34 cellular contexts compared by ENCODE assay signal in the genomic region with DNA sequence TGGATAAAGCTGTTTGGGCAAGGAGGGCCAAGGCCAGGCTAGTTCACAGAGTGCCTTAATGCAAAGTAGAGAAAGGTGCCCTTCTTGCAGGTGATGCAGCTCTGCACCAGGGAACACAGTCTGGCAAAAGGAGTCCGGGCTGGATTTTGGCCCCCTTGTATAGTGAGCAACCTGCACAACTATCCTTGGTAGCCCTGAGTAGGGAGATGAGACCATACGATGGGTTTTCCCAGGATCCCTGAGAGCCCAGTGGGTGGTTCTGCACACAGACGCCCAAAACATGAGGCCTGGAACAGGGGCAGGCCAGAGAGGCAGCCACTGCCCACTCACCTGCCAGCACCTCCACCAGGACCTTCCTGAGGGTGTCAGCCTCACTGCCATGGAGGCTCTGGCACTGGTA. TPM values are rescaled to one million over a fixed set of nuclear protein-coding genes. Genes with fewer than 3 reads are reported as not detected.
"Had no signal": no experiment of that assay in that cellular context is flagged by ENCODE, and none has a peak within 500 bp of the region (broad histone marks: within the 10 kb centered on the region; RNA-seq: fewer than 3 reads in every experiment).

No MANE protein-coding gene starts in this region.

- H3K36me3 ChIP-seq: left lung, lower lobe of right lung, neutrophil, ovary, right atrium auricular region, right lobe of liver, stomach, thyroid gland, transverse colon, upper lobe of left lung, vagina had no signal

- H3K4me1 Mint-ChIP-seq: immature natural killer cell, neural crest cell had no signal

- H3K36me3 Mint-ChIP-seq: immature natural killer cell; naive thymus-derived CD8-positive, alpha-beta T cell; stimulated activated naive B cell treated with anti-CD40 and anti-IgM and Interleukin-4, amounts not matched to agents 10 μg/mL and 1 μg/mL and 100 μg/mL, for 72 hours had no signal

- H3K4me3 ChIP-seq: left lung, ovary, right atrium auricular region, right lobe of liver, smooth muscle cell, stomach, testis, thyroid gland, transverse colon, vagina had no signal

- H3K9me3 ChIP-seq: left lung, lower lobe of right lung, neutrophil, ovary, right atrium auricular region, right lobe of liver, stomach, testis, thyroid gland, transverse colon, upper lobe of left lung, vagina had no signal

- H3K4me3 Mint-ChIP-seq: immature natural killer cell; naive thymus-derived CD8-positive, alpha-beta T cell; nephron; neural crest cell; stimulated activated naive B cell treated with anti-CD40 and anti-IgM and Interleukin-4, amounts not matched to agents 10 μg/mL and 1 μg/mL and 100 μg/mL, for 72 hours had no signal

- DNase-seq: hypothalamus; immature natural killer cell; kidney; left colon; left lung; lower lobe of right lung; mesenchymal stem cell; naive thymus-derived CD8-positive, alpha-beta T cell; occipital lobe; ovary; right lobe of liver; stimulated activated CD4-positive, alpha-beta T cell treated with anti-CD3 and anti-CD28 coated beads, Interleukin-1b, Interleukin-23, amount 100 ng/mL, for 48 hours; stimulated activated CD4-positive, alpha-beta T cell treated with anti-CD3 and anti-CD28 coated beads, Interleukin-2, amount 100 ng/mL, for 48 hours; stimulated activated CD4-positive, alpha-beta T cell treated with anti-CD3 and anti-CD28 coated beads, Interleukin-4, amount 100 ng/mL, for 4 hours; stimulated activated CD8-positive, alpha-beta memory T cell treated with anti-CD3 and anti-CD28 coated beads, Interleukin-4, amount 100 ng/mL, for 48 hours; stimulated activated naive B cell treated with anti-CD40 and anti-IgM and Interleukin-4, amounts not matched to agents 10 μg/mL and 1 μg/mL and 100 μg/mL, for 72 hours; stimulated activated naive CD8-positive, alpha-beta T cell treated with anti-CD3 and anti-CD28 coated beads, Interleukin-15, Interleukin-2, amounts not matched to agents 100 U/mL and 50 U/mL, for 24 hours; stomach; testis; thyroid gland; transverse colon had no signal

- H3K27ac ChIP-seq: left lung, lower lobe of right lung, neutrophil, ovary, right atrium auricular region, right lobe of liver, stomach, testis, thyroid gland, transverse colon, upper lobe of left lung, vagina had no signal

- H3K9me3 Mint-ChIP-seq: immature natural killer cell; naive thymus-derived CD8-positive, alpha-beta T cell; nephron; neural crest cell; stimulated activated naive B cell treated with anti-CD40 and anti-IgM and Interleukin-4, amounts not matched to agents 10 μg/mL and 1 μg/mL and 100 μg/mL, for 72 hours had no signal

- H3K4me1 ChIP-seq: right atrium auricular region, right lobe of liver, testis, thyroid gland, transverse colon, vagina had no signal

- H3K27ac Mint-ChIP-seq: immature natural killer cell; naive thymus-derived CD8-positive, alpha-beta T cell; progenitor cell of endocrine pancreas; stimulated activated naive B cell treated with anti-CD40 and anti-IgM and Interleukin-4, amounts not matched to agents 10 μg/mL and 1 μg/mL and 100 μg/mL, for 72 hours had no signal

- H3K27me3 ChIP-seq: neutrophil, ovary, right atrium auricular region, right lobe of liver, testis, thyroid gland, transverse colon, upper lobe of left lung, vagina had no signal

RNA-seq across cellular contexts. Expression of a gene that starts 2.0 kb away (rescaled TPM):
- total RNA-seq: liver, neural crest cell, progenitor cell of endocrine pancreas, pulmonary artery endothelial cell, renal cortical epithelial cell, smooth muscle cell had no signal

RNA-seq across cellular contexts. Expression of a gene that starts 6.8 kb away (rescaled TPM):
- total RNA-seq: left colon; naive thymus-derived CD8-positive, alpha-beta T cell; neural crest cell; occipital lobe; progenitor cell of endocrine pancreas; pulmonary artery endothelial cell; renal cortical epithelial cell; right atrium auricular region; skeletal muscle tissue; smooth muscle cell; stomach; testis; thyroid gland; transverse colon; vagina had no signal

RNA-seq across cellular contexts. Expression of a gene that starts 40.0 kb away (rescaled TPM):
- total RNA-seq: mucosa of gallbladder, neural crest cell, occipital lobe, progenitor cell of endocrine pancreas, pulmonary artery endothelial cell, renal cortical epithelial cell, smooth muscle cell, thyroid gland, vagina had no signal
